ENCODE assay signal across 10 cellular contexts in genomic region chr17:77948690-77949114, GRCh38. TPM values are rescaled to one million over a fixed set of nuclear protein-coding genes. Genes with fewer than 3 reads are reported as not detected.
DNase-seq lines count a peak whose midpoint lies in the region; ATAC-seq, FAIRE-seq and TF ChIP-seq lines count a peak whose summit lies in the region.
"Had no signal": no experiment of that assay in that cellular context is flagged by ENCODE, and none has a peak within 500 bp of the region (broad histone marks: within the 10 kb centered on the region; RNA-seq: fewer than 3 reads in every experiment).

No MANE protein-coding gene starts in this region.

- in situ Hi-C loops in HAP-1 (cut with MboI; ENCODE audit: low sequenced_read_pairs), result no loop called here

- TF ChIP-seq CTCF in foreskin fibroblast (IDR thresholded peaks at IDR 0.05; ENCODE audit: low read depth, low read length) (no peak), pancreas (IDR thresholded peaks at IDR 0.05) (no peak)

- H3K27ac ChIP-seq in pancreas, result no peak overlapping the region

- WGBS in pancreas, 2 donors, result 12 to 17% methylated on average over 3 of the region's 3 CpGs

- ATAC-seq in pancreas (peak in 3 of 4 donors; percentile 56 to 77 (median 66)), GM21576 (IDR thresholded peaks at IDR 0.05; ENCODE audit: unreplicated experiment) (no peak), GM21619 (IDR thresholded peaks at IDR 0.05; ENCODE audit: unreplicated experiment) (no peak), HG03469 (IDR thresholded peaks at IDR 0.05; ENCODE audit: unreplicated experiment) (no peak)
- no peak for ATAC-seq in stimulated activated naive CD8-positive, alpha-beta T cell treated with anti-CD3 and anti-CD28 coated beads, Interleukin-15, Interleukin-2, amounts not matched to agents 100 U/mL and 50 U/mL, for 24 hours
- ATAC-seq: GM12878 had no signal

- H3K4me3 ChIP-seq in HAP-1 (no peak overlapping the region), foreskin fibroblast (ENCODE audit: low read depth in 1 of 2, low read length in 2 of 2) (no peak overlapping the region), pancreas (no peak overlapping the region)
- H3K4me3 ChIP-seq: GM12878 had no signal

- no peak for FAIRE-seq in pancreas (lab: Jason Lieb, UNC)
- FAIRE-seq: GM12878 had no signal

- no peaks in the 10 kb centered on the region for H3K36me3 ChIP-seq in HAP-1 (replicated peaks)
- H3K36me3 ChIP-seq in pancreas, result no peaks in the 10 kb centered on the region

- H3K27me3 ChIP-seq in HAP-1 (ENCODE audit: low read depth), result peaks cover 38% of the 10 kb centered on the region
- peaks cover 0 to 3% (median 0%) of the 10 kb centered on the region in 4 donors for H3K27me3 ChIP-seq in pancreas

- intact Hi-C loops in pancreas (cut with DNase I), result no loop called here

- peak; percentile 32 to 40 for DNase-seq in HAP-1 (ENCODE audit: low spot score in 2 of 2)
- peak; percentile 61 for DNase-seq in SK-N-DZ (ENCODE audit: low spot score)
- DNase-seq in foreskin fibroblast, result peak; percentile 51 to 78
- DNase-seq in pancreas, result no peak
- DNase-seq in stimulated activated naive CD8-positive, alpha-beta T cell treated with anti-CD3 and anti-CD28 coated beads, Interleukin-15, Interleukin-2, amounts not matched to agents 100 U/mL and 50 U/mL, for 24 hours, result no peak
- DNase-seq: immature natural killer cell had no signal

- H3K4me1 ChIP-seq in HAP-1 (no peaks in the 10 kb centered on the region), pancreas (no peaks in the 10 kb centered on the region)

- H3K9me3 ChIP-seq in HAP-1 (no peaks in the 10 kb centered on the region), pancreas (no peaks in the 10 kb centered on the region)

RNA-seq across cellular contexts. Expression of gene TNRC6C, which starts 9.8 kb away (rescaled TPM):
- 2.5 and 2.7 TPM in 2 replicates for polyA plus RNA-seq in SK-N-DZ (2014; cell fraction: cytosol; rRNA removed)
- 2.1 and 4.6 TPM in 2 replicates for polyA plus RNA-seq in SK-N-DZ (2014; cell fraction: nucleus; rRNA removed)
- 10 to 100 TPM in 3 of 6 donors, 1 to 10 TPM in 3; 7.0 to 15.5 (median 9.1) TPM for total RNA-seq in pancreas
- polyA plus RNA-seq in pancreas, result 1 to 10 TPM; 4.0 to 7.3 TPM

Comparison
In these comparisons a context has a peak if more than half of its experiments do, and no peak if none do; other contexts are left out.
1. DNase-seq: peak in HAP-1 (2 of 2), SK-N-DZ (single experiment) and foreskin fibroblast (2 of 2); none in pancreas (0 of 6) and stimulated activated naive CD8-positive, alpha-beta T cell treated with anti-CD3 and anti-CD28 coated beads, Interleukin-15, Interleukin-2, amounts not matched to agents 100 U/mL and 50 U/mL, for 24 hours (single experiment).
2. ATAC-seq: peak in pancreas (3 of 4); none in GM21576 (single experiment), stimulated activated naive CD8-positive, alpha-beta T cell treated with anti-CD3 and anti-CD28 coated beads, Interleukin-15, Interleukin-2, amounts not matched to agents 100 U/mL and 50 U/mL, for 24 hours (single experiment), GM21619 (single experiment) and HG03469 (single experiment).